2 cellular contexts compared by ENCODE assay signal in the genomic region with DNA sequence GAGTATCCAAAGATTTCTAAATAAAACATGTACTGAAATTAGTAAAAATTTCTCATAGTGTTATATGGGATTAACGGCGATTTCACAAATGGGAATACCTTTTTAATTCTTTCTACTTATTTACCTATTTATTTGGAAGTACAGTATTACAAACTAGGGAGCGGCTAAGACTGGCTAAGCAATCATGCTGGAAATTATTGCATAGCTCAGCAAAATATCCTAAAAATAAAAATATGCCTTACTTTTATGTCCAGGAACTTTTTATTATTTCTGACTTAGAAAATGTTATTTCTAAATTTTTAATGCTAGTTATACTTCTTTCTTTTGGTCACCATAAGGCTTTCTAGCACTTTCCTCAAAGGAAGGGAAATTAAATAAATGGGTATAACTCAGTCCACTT.
TF ChIP-seq lines count a peak whose summit lies in the region.

No MANE protein-coding gene starts in this region.

TF ChIP-seq in A549, 52 proteins besides CTCF, POLR2A, EP300 and RAD21 (continued from another document):
- TF ChIP-seq, protein P1, sequence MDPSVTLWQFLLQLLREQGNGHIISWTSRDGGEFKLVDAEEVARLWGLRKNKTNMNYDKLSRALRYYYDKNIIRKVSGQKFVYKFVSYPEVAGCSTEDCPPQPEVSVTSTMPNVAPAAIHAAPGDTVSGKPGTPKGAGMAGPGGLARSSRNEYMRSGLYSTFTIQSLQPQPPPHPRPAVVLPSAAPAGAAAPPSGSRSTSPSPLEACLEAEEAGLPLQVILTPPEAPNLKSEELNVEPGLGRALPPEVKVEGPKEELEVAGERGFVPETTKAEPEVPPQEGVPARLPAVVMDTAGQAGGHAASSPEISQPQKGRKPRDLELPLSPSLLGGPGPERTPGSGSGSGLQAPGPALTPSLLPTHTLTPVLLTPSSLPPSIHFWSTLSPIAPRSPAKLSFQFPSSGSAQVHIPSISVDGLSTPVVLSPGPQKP (IDR thresholded peaks at IDR 0.05; ENCODE audit: low read depth, low read length), result no peak
- TF ChIP-seq FOSB (CRISPR knock-in tag; IDR thresholded peaks at IDR 0.05) (no peak), EHF (CRISPR knock-in tag; IDR thresholded peaks at IDR 0.05) (no peak), HOXB5 (CRISPR knock-in tag; IDR thresholded peaks at IDR 0.05) (no peak)

TF ChIP-seq in K562, 482 proteins besides CTCF, POLR2A, EP300 and RAD21 (continued from another document):
- TF ChIP-seq, protein P2, sequence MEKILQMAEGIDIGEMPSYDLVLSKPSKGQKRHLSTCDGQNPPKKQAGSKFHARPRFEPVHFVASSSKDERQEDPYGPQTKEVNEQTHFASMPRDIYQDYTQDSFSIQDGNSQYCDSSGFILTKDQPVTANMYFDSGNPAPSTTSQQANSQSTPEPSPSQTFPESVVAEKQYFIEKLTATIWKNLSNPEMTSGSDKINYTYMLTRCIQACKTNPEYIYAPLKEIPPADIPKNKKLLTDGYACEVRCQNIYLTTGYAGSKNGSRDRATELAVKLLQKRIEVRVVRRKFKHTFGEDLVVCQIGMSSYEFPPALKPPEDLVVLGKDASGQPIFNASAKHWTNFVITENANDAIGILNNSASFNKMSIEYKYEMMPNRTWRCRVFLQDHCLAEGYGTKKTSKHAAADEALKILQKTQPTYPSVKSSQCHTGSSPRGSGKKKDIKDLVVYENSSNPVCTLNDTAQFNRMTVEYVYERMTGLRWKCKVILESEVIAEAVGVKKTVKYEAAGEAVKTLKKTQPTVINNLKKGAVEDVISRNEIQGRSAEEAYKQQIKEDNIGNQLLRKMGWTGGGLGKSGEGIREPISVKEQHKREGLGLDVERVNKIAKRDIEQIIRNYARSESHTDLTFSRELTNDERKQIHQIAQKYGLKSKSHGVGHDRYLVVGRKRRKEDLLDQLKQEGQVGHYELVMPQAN (IDR thresholded peaks at IDR 0.05; ENCODE audit: borderline replicate concordance), result no peak
- TF ChIP-seq PHB2 (IDR thresholded peaks at IDR 0.05; ENCODE audit: low read depth) (no peak), CBX3 (IDR thresholded peaks at IDR 0.05; ENCODE audit: borderline replicate concordance in 1 of 2, low read length in 2 of 2) (no peak), TAF9B (IDR thresholded peaks at IDR 0.05; ENCODE audit: partially characterized antibody) (no peak), RBM25 (IDR thresholded peaks at IDR 0.05; ENCODE audit: low read depth, low read length, severe bottlenecking) (no peak), LEF1 (IDR thresholded peaks at IDR 0.05) (no peak), ZNF12 (CRISPR knock-in tag; IDR thresholded peaks at IDR 0.05) (no peak), CREM (IDR thresholded peaks at IDR 0.05; ENCODE audit: low read depth) (no peak), MAFG (tag; conservative IDR thresholded peaks at IDR 0.05) (peak; percentile 61), PYGO2 (tag; IDR thresholded peaks at IDR 0.05) (no peak), SMC3 (conservative IDR thresholded peaks at IDR 0.05; ENCODE audit: insufficient read depth, low read depth, low read length) (no peak), C11orf30 (IDR thresholded peaks at IDR 0.05; ENCODE audit: low read depth) (peak; percentile 54; the same call in 1 of the 2 replicates), MYNN (IDR thresholded peaks at IDR 0.05) (no peak), MYNN (CRISPR knock-in tag; IDR thresholded peaks at IDR 0.05) (no peak)
